ENCODE assay signal across 18 cellular contexts in genomic region chrX:84123585-84123984, GRCh38.
DNase-seq lines count a peak whose midpoint lies in the region; FAIRE-seq and TF ChIP-seq lines count a peak whose summit lies in the region.
"Had no signal": no experiment of that assay in that cellular context is flagged by ENCODE, and none has a peak within 500 bp of the region (broad histone marks: within the 10 kb centered on the region; RNA-seq: fewer than 3 reads in every experiment).

No MANE protein-coding gene starts in this region.

- no peak for TF ChIP-seq POLR2A in breast epithelium (IDR thresholded peaks at IDR 0.05)

- CTCF ChIA-PET in mammary epithelial cell (lab: Charles Lee; ENCODE audit: low non-redundant PET), result no interaction called here

- FAIRE-seq in keratinocyte (lab: Jason Lieb, UNC) (peak; percentile 52), D721Med (lab: Jason Lieb, UNC) (no peak)
- FAIRE-seq: GM12878, HepG2 had no signal

- in situ Hi-C loops in mammary epithelial cell (cut with MboI; ENCODE audit: low sequenced_read_pairs in 2 of 2), result no loop called here

- H2AFZ ChIP-seq in mammary epithelial cell (ENCODE audit: low read depth, low read length) (peak overlapping the region; percentile 67), keratinocyte (ENCODE audit: control insufficient read depth, low read length) (no peak overlapping the region)

- H3K36me3 ChIP-seq in mammary epithelial cell (ENCODE audit: insufficient read depth, low read length), result no peaks in the 10 kb centered on the region
- no peaks in the 10 kb centered on the region for H3K36me3 ChIP-seq in breast epithelium
- no peaks in the 10 kb centered on the region for H3K36me3 ChIP-seq in keratinocyte (ENCODE audit: control insufficient read depth in 2 of 2, extremely low read depth in 1 of 2, insufficient read depth in 2 of 2, low read length in 2 of 2)
- H3K36me3 ChIP-seq: BLaER1 had no signal

- DNase-seq in mammary epithelial cell (peak; percentile 65), breast epithelium (ENCODE audit: low spot score in 2 of 2) (no peak), epithelial cell of prostate (ENCODE audit: low read depth, low spot score) (peak; percentile 2), keratinocyte (ENCODE audit: low read depth, low spot score) (peak; percentile 19), D721Med (ENCODE audit: insufficient read length, low spot score) (no peak), epidermal melanocyte (ENCODE audit: insufficient read length, low spot score) (no peak), NCI-H2029 treated with DMSO at 0.1 percent for 48 hours (lab: John Stamatoyannopoulos, UW) (no peak)
- DNase-seq: Calu3, DMS 273 treated with DMSO at 0.1 percent for 48 hours, DMS53, DND-41, EL, GOT3, H7 had no signal

- dilution Hi-C loops in mammary epithelial cell (cut with HindIII; ENCODE audit: low sequenced_read_pairs) (no loop called here), keratinocyte (cut with MboI; ENCODE audit: extremely low pct_ligation_motif_present, low sequenced_read_pairs) (no loop called here)

- H3K4me3 ChIP-seq in mammary epithelial cell (replicated peaks in 1 of 3; ENCODE audit: insufficient read depth in 1 of 3, low read depth in 2 of 3, low read length in 3 of 3) (no peak overlapping the region), breast epithelium (no peak overlapping the region), keratinocyte (ENCODE audit: control insufficient read depth in 2 of 3, extremely low read depth in 1 of 3, insufficient read depth in 2 of 3, low read depth in 1 of 3, low read length in 3 of 3) (no peak overlapping the region)
- H3K4me3 ChIP-seq: BLaER1, GM12878 had no signal

- no peaks in the 10 kb centered on the region for H3K9me1 ChIP-seq in keratinocyte (ENCODE audit: control insufficient read depth, extremely low read depth, insufficient read depth, low read length)

- H3K4me1 ChIP-seq in mammary epithelial cell (ENCODE audit: insufficient read depth, low read length) (peaks cover 6% of the 10 kb centered on the region), breast epithelium (no peaks in the 10 kb centered on the region), keratinocyte (ENCODE audit: control insufficient read depth, extremely low read depth, insufficient read depth, low read length) (peaks cover 7% of the 10 kb centered on the region)
- H3K4me1 ChIP-seq: BLaER1 had no signal

- no TSS peak for BruUV-seq in mammary epithelial cell (replicated peaks; lab: Mats Ljungman, UMichigan)

- no peak overlapping the region for H3K27ac ChIP-seq in mammary epithelial cell (ENCODE audit: insufficient read depth, low read depth, low read length)
- H3K27ac ChIP-seq in breast epithelium, result no peak overlapping the region
- H3K27ac ChIP-seq in epithelial cell of prostate, result peak overlapping the region; percentile 58
- H3K27ac ChIP-seq in keratinocyte (ENCODE audit: control insufficient read depth, insufficient read depth, low read length), result no peak overlapping the region
- H3K27ac ChIP-seq: 22Rv1, BLaER1 had no signal

- H3K9me3 ChIP-seq in mammary epithelial cell (replicated peaks; ENCODE audit: insufficient read depth, low read length) (no peaks in the 10 kb centered on the region), breast epithelium (no peaks in the 10 kb centered on the region), keratinocyte (ENCODE audit: control insufficient read depth, low read depth, low read length) (no peaks in the 10 kb centered on the region)

- TF ChIP-seq CTCF in mammary epithelial cell (conservative IDR thresholded peaks at IDR 0.05 in 1 of 2, IDR thresholded peaks at IDR 0.05 in 1 of 2; ENCODE audit: extremely low read depth in 1 of 2, insufficient read depth in 1 of 2, low read depth in 1 of 2, low read length in 2 of 2) (no peak), breast epithelium (IDR thresholded peaks at IDR 0.05) (no peak), keratinocyte (optimal IDR thresholded peaks at IDR 0.05 in 1 of 3, IDR thresholded peaks at IDR 0.05 in 1 of 3, conservative IDR thresholded peaks at IDR 0.05 in 1 of 3; ENCODE audit: extremely low read depth in 1 of 3, insufficient read depth in 2 of 3, low read length in 3 of 3) (peak in 1 of 3 experiments; percentile 4), D721Med (IDR thresholded peaks at IDR 0.05; ENCODE audit: insufficient read depth, missing control alignments) (no peak)

- H3K27me3 ChIP-seq in mammary epithelial cell (ENCODE audit: insufficient read depth, low read length), result no peaks in the 10 kb centered on the region
- peaks cover 0 to 25% of the 10 kb centered on the region in 2 donors for H3K27me3 ChIP-seq in breast epithelium
- H3K27me3 ChIP-seq in keratinocyte (ENCODE audit: control insufficient read depth, extremely low read depth, insufficient read depth, low read length), result no peaks in the 10 kb centered on the region

- H3K79me2 ChIP-seq in mammary epithelial cell (ENCODE audit: insufficient read depth, low read length), result no peaks in the 10 kb centered on the region
- H3K79me2 ChIP-seq in keratinocyte (ENCODE audit: control insufficient read depth, insufficient read depth, low read length), result no peaks in the 10 kb centered on the region

- H3K4me2 ChIP-seq in mammary epithelial cell (ENCODE audit: insufficient read depth, low read depth, low read length) (no peak overlapping the region), keratinocyte (ENCODE audit: control insufficient read depth, extremely low read depth, insufficient read depth, low read depth, low read length) (no peak overlapping the region)
- H3K4me2 ChIP-seq: BLaER1 had no signal

- no peaks in the 10 kb centered on the region for H4K20me1 ChIP-seq in mammary epithelial cell (ENCODE audit: insufficient read depth, low read length)
- H4K20me1 ChIP-seq in keratinocyte (ENCODE audit: control insufficient read depth, extremely low read depth, insufficient read depth, low read length), result no peaks in the 10 kb centered on the region
- H4K20me1 ChIP-seq: BLaER1 had no signal

- WGBS in mammary epithelial cell (ENCODE audit: low coverage, missing lambda C conversion rate), result 46% methylated on average over 4 of the region's 4 CpGs

- intact Hi-C loops in mammary epithelial cell (cut with micrococcal nuclease), result no loop called here
- intact Hi-C loops in breast epithelium (cut with DNase I; ENCODE audit: low total_unique reads), result no loop called here

- H3K9ac ChIP-seq in mammary epithelial cell (ENCODE audit: insufficient read depth, low read length), result no peak overlapping the region
- H3K9ac ChIP-seq in keratinocyte (ENCODE audit: control insufficient read depth, extremely low read depth, insufficient read depth, low read length), result no peak overlapping the region
- H3K9ac ChIP-seq: BLaER1 had no signal

Comparison
In these comparisons a context has a peak if more than half of its experiments do, and no peak if none do; other contexts are left out.
1. DNase-seq: peak in mammary epithelial cell (single experiment), epithelial cell of prostate (single experiment) and keratinocyte (single experiment); none in breast epithelium (0 of 2), D721Med (single experiment), epidermal melanocyte (single experiment) and NCI-H2029 treated with DMSO at 0.1 percent for 48 hours (single experiment).